Comparison of ENCODE assay signal across 18 cellular contexts in genomic region chr5:38105231-38105570, GRCh38.
"Had no signal": no experiment of that assay in that cellular context is flagged by ENCODE, and none has a peak within 500 bp of the region (broad histone marks: within the 10 kb centered on the region; RNA-seq: fewer than 3 reads in every experiment).

No MANE protein-coding gene starts in this region.

- H3K4me3 ChIP-seq: gastrocnemius medialis, heart left ventricle, ovary had no signal

- H3K27ac ChIP-seq: brain microvascular endothelial cell, gastrocnemius medialis, heart left ventricle, ovary had no signal

- H3K36me3 ChIP-seq: brain microvascular endothelial cell, gastrocnemius medialis, heart left ventricle, ovary had no signal

- H3K4me3 Mint-ChIP-seq: activated CD4-positive, alpha-beta T cell treated with anti-CD3 and anti-CD28 coated beads, Interleukin-2, amount 10 ng/mL, durations not matched to agents 24 days and 14 days; activated CD8-positive, alpha-beta T cell treated with anti-CD3 and anti-CD28 coated beads for 36 hours; activated naive CD8-positive, alpha-beta T cell treated with anti-CD3 and anti-CD28 coated beads, Interleukin-2, amount 10 ng/mL, durations not matched to agents 7 days and 5 days; activated T-cell treated with anti-CD3 and anti-CD28 coated beads, Interleukin-2, amount 50 U/mL, for 24 hours; naive thymus-derived CD8-positive, alpha-beta T cell; stimulated activated effector memory CD8-positive, alpha-beta T cell treated with anti-CD3 and anti-CD28 coated beads, Interleukin-12 subunit alpha, Interleukin-12 subunit beta, amount 100 ng/mL, for 72 hours; T-helper 2 cell treated with Interferon-gamma antibody and Interleukin-4, amounts not matched to agents 5 μg/mL and 100 μg/mL, for 36 hours had no signal

- DNase-seq: activated CD4-positive, alpha-beta T cell treated with anti-CD3 and anti-CD28 coated beads, Interleukin-2, amount 10 ng/mL, durations not matched to agents 24 days and 14 days; activated CD4-positive, CD25-positive, alpha-beta regulatory T cell; activated CD8-positive, alpha-beta T cell treated with anti-CD3 and anti-CD28 coated beads for 36 hours; activated naive CD4-positive, alpha-beta T cell treated with Interleukin-2 at 50 U/mL for 16 hours; activated naive CD8-positive, alpha-beta T cell treated with anti-CD3 and anti-CD28 coated beads, Interleukin-2, amount 10 ng/mL, durations not matched to agents 7 days and 5 days; activated T-cell treated with anti-CD3 and anti-CD28 coated beads, Interleukin-2, amount 50 U/mL, for 24 hours; central memory CD4-positive, alpha-beta T cell; gastrocnemius medialis; heart left ventricle; left cardiac atrium; naive thymus-derived CD8-positive, alpha-beta T cell; ovary; stimulated activated CD4-positive, alpha-beta T cell treated with anti-CD3 and anti-CD28 coated beads, Interleukin-4, amount 100 ng/mL, for 24 hours had no signal

- H3K27me3 ChIP-seq: brain microvascular endothelial cell, gastrocnemius medialis, heart left ventricle, ovary had no signal

- ATAC-seq: activated CD8-positive, alpha-beta T cell treated with anti-CD3 and anti-CD28 coated beads for 36 hours; gastrocnemius medialis; heart left ventricle; left cardiac atrium; naive thymus-derived CD8-positive, alpha-beta T cell; sciatic nerve; stimulated activated effector memory CD8-positive, alpha-beta T cell treated with anti-CD3 and anti-CD28 coated beads, Interleukin-12 subunit alpha, Interleukin-12 subunit beta, amount 100 ng/mL, for 72 hours had no signal

- H3K9me3 ChIP-seq: gastrocnemius medialis, heart left ventricle, ovary had no signal

- H3K4me1 Mint-ChIP-seq: activated CD4-positive, alpha-beta T cell treated with anti-CD3 and anti-CD28 coated beads, Interleukin-2, amount 10 ng/mL, durations not matched to agents 24 days and 14 days; activated naive CD8-positive, alpha-beta T cell treated with anti-CD3 and anti-CD28 coated beads, Interleukin-2, amount 10 ng/mL, durations not matched to agents 7 days and 5 days; naive thymus-derived CD8-positive, alpha-beta T cell; stimulated activated effector memory CD8-positive, alpha-beta T cell treated with anti-CD3 and anti-CD28 coated beads, Interleukin-12 subunit alpha, Interleukin-12 subunit beta, amount 100 ng/mL, for 72 hours had no signal

- H3K4me1 ChIP-seq: gastrocnemius medialis, heart left ventricle had no signal

- H3K36me3 Mint-ChIP-seq: activated naive CD8-positive, alpha-beta T cell treated with anti-CD3 and anti-CD28 coated beads, Interleukin-2, amount 10 ng/mL, durations not matched to agents 7 days and 5 days; naive thymus-derived CD8-positive, alpha-beta T cell; stimulated activated effector memory CD8-positive, alpha-beta T cell treated with anti-CD3 and anti-CD28 coated beads, Interleukin-12 subunit alpha, Interleukin-12 subunit beta, amount 100 ng/mL, for 72 hours had no signal

- H3K27ac Mint-ChIP-seq: activated CD4-positive, alpha-beta T cell treated with anti-CD3 and anti-CD28 coated beads, Interleukin-2, amount 10 ng/mL, durations not matched to agents 24 days and 14 days; activated CD8-positive, alpha-beta T cell treated with anti-CD3 and anti-CD28 coated beads for 36 hours; activated naive CD8-positive, alpha-beta T cell treated with anti-CD3 and anti-CD28 coated beads, Interleukin-2, amount 10 ng/mL, durations not matched to agents 7 days and 5 days; activated T-cell treated with anti-CD3 and anti-CD28 coated beads, Interleukin-2, amount 50 U/mL, for 24 hours; activated T-helper 2 cell treated with anti-CD3 and anti-CD28 coated beads, Interferon-gamma antibody, Interleukin-2, Interleukin-4, amounts not matched to agents 10 μg/mL and 5 μg/mL and 100 μg/mL, durations not matched to agents 14 hours and 24 hours and 36 hours; naive thymus-derived CD8-positive, alpha-beta T cell; stimulated activated effector memory CD8-positive, alpha-beta T cell treated with anti-CD3 and anti-CD28 coated beads, Interleukin-12 subunit alpha, Interleukin-12 subunit beta, amount 100 ng/mL, for 72 hours; T-helper 2 cell treated with Interferon-gamma antibody and Interleukin-4, amounts not matched to agents 5 μg/mL and 100 μg/mL, for 36 hours had no signal

- H3K9me3 Mint-ChIP-seq: activated CD4-positive, alpha-beta T cell treated with anti-CD3 and anti-CD28 coated beads, Interleukin-2, amount 10 ng/mL, durations not matched to agents 24 days and 14 days; activated CD8-positive, alpha-beta T cell treated with anti-CD3 and anti-CD28 coated beads for 36 hours; activated T-cell treated with anti-CD3 and anti-CD28 coated beads, Interleukin-2, amount 50 U/mL, for 24 hours; activated T-helper 2 cell treated with anti-CD3 and anti-CD28 coated beads, Interferon-gamma antibody, Interleukin-2, Interleukin-4, amounts not matched to agents 10 μg/mL and 5 μg/mL and 100 μg/mL, durations not matched to agents 14 hours and 24 hours and 36 hours; stimulated activated effector memory CD8-positive, alpha-beta T cell treated with anti-CD3 and anti-CD28 coated beads, Interleukin-12 subunit alpha, Interleukin-12 subunit beta, amount 100 ng/mL, for 72 hours; T-helper 2 cell treated with Interferon-gamma antibody and Interleukin-4, amounts not matched to agents 5 μg/mL and 100 μg/mL, for 36 hours had no signal

- H3K27me3 Mint-ChIP-seq: activated CD4-positive, alpha-beta T cell treated with anti-CD3 and anti-CD28 coated beads, Interleukin-2, amount 10 ng/mL, durations not matched to agents 24 days and 14 days; activated CD8-positive, alpha-beta T cell treated with anti-CD3 and anti-CD28 coated beads for 36 hours; activated T-cell treated with anti-CD3 and anti-CD28 coated beads, Interleukin-2, amount 50 U/mL, for 24 hours had no signal
